Comparison of ENCODE assay signal across 27 cellular contexts in the genomic region with DNA sequence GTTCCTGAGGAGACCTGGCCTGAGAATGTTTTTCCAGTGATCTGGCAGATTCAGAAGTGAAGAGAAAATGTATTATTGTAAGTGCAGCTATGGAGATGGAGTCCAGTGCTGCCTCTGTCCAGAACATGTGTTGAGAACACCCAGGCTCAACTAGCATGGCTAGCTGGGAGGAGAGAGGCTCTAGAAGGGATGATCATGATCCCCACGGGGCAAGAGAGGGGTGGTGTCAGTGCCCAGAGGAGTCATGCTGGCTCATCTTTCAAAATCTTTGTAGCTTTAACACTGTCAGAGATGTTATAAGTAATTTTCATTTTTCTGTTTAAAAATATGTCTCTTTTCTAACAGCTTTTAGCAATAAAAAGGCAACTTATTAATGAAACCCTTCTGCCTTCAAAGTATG.
"Had no signal": no experiment of that assay in that cellular context is flagged by ENCODE, and none has a peak within 500 bp of the region (broad histone marks: within the 10 kb centered on the region; RNA-seq: fewer than 3 reads in every experiment).

No MANE protein-coding gene starts in this region.

- H3K36me3 Mint-ChIP-seq: activated naive CD8-positive, alpha-beta T cell treated with anti-CD3 and anti-CD28 coated beads, Interleukin-2, amount 10 ng/mL, durations not matched to agents 7 days and 5 days had no signal

- H3K27ac Mint-ChIP-seq: activated CD4-positive, alpha-beta memory T cell treated with anti-CD3 and anti-CD28 coated beads, Interleukin-2, amount 10 ng/mL, durations not matched to agents 7 days and 5 days; activated CD4-positive, alpha-beta T cell treated with anti-CD3 and anti-CD28 coated beads for 36 hours; activated naive CD8-positive, alpha-beta T cell treated with anti-CD3 and anti-CD28 coated beads, Interleukin-2, amount 10 ng/mL, durations not matched to agents 7 days and 5 days; activated T-helper 2 cell treated with anti-CD3 and anti-CD28 coated beads, Interferon-gamma antibody, Interleukin-2, Interleukin-4, amounts not matched to agents 10 μg/mL and 5 μg/mL and 100 μg/mL, durations not matched to agents 14 hours and 24 hours and 36 hours; T-helper 17 cell had no signal

- H3K9me3 ChIP-seq: adrenal gland, MG63, SJSA1 had no signal

- H3K4me3 Mint-ChIP-seq: activated CD4-positive, alpha-beta memory T cell treated with anti-CD3 and anti-CD28 coated beads, Interleukin-2, amount 10 ng/mL, durations not matched to agents 7 days and 5 days; activated CD4-positive, alpha-beta T cell treated with anti-CD3 and anti-CD28 coated beads for 36 hours; activated naive CD8-positive, alpha-beta T cell treated with anti-CD3 and anti-CD28 coated beads, Interleukin-2, amount 10 ng/mL, durations not matched to agents 7 days and 5 days; T-helper 17 cell had no signal

- H3K27me3 Mint-ChIP-seq: activated CD4-positive, alpha-beta memory T cell treated with anti-CD3 and anti-CD28 coated beads, Interleukin-2, amount 10 ng/mL, durations not matched to agents 7 days and 5 days; activated CD4-positive, alpha-beta T cell treated with anti-CD3 and anti-CD28 coated beads for 36 hours; T-helper 17 cell had no signal

- DNase-seq: activated CD4-positive, alpha-beta memory T cell treated with anti-CD3 and anti-CD28 coated beads, Interleukin-2, amount 10 ng/mL, durations not matched to agents 7 days and 5 days; activated CD4-positive, alpha-beta T cell treated with anti-CD3 and anti-CD28 coated beads for 36 hours; activated CD4-positive, alpha-beta T cell treated with anti-CD3 and anti-CD28 coated beads, Interleukin-2, amount 50 U/mL, for 1 hour; activated gamma-delta T cell treated with Interleukin-2 at 50 U/mL for 16 hours; activated naive CD4-positive, alpha-beta T cell treated with anti-CD3 and anti-CD28 coated beads, Interleukin-2, amount 50 U/mL, for 16 hours; activated naive CD8-positive, alpha-beta T cell treated with anti-CD3 and anti-CD28 coated beads, Interleukin-2, amount 10 ng/mL, durations not matched to agents 7 days and 5 days; activated T-cell treated with anti-CD3 and anti-CD28 coated beads for 4 hours; activated T-cell treated with anti-CD3 and anti-CD28 coated beads, Interleukin-2, amount 50 U/mL, for 48 hours; adrenal gland; anterior cingulate cortex; central memory CD4-positive, alpha-beta T cell; MG63; MV-4-11; NCI-H1092 treated with DMSO at 0.1 percent for 48 hours; NCI-H1436; NCI-H187; NCI-H2081; NCI-H446; NCI-H524; PC-3; SHP77; T-helper 17 cell; T-helper 9 cell had no signal

- H3K27me3 ChIP-seq: adrenal gland, MG63, SJSA1 had no signal

- H3K9me3 Mint-ChIP-seq: activated CD4-positive, alpha-beta memory T cell treated with anti-CD3 and anti-CD28 coated beads, Interleukin-2, amount 10 ng/mL, durations not matched to agents 7 days and 5 days; activated naive CD8-positive, alpha-beta T cell treated with anti-CD3 and anti-CD28 coated beads, Interleukin-2, amount 10 ng/mL, durations not matched to agents 7 days and 5 days; activated T-helper 2 cell treated with anti-CD3 and anti-CD28 coated beads, Interferon-gamma antibody, Interleukin-2, Interleukin-4, amounts not matched to agents 10 μg/mL and 5 μg/mL and 100 μg/mL, durations not matched to agents 14 hours and 24 hours and 36 hours had no signal

- H3K4me3 ChIP-seq: adrenal gland, MG63, SJSA1 had no signal

- H3K4me1 ChIP-seq: adrenal gland had no signal

- H3K36me3 ChIP-seq: adrenal gland, MG63, SJSA1 had no signal

- H3K27ac ChIP-seq: adrenal gland, KMS-11, SJSA1, VCaP had no signal

- H3K4me1 Mint-ChIP-seq: activated CD4-positive, alpha-beta memory T cell treated with anti-CD3 and anti-CD28 coated beads, Interleukin-2, amount 10 ng/mL, durations not matched to agents 7 days and 5 days; activated CD4-positive, alpha-beta T cell treated with anti-CD3 and anti-CD28 coated beads for 36 hours; activated naive CD8-positive, alpha-beta T cell treated with anti-CD3 and anti-CD28 coated beads, Interleukin-2, amount 10 ng/mL, durations not matched to agents 7 days and 5 days; T-helper 17 cell had no signal

- H3K9ac ChIP-seq: KMS-11 had no signal

- H3K4me2 ChIP-seq: KMS-11 had no signal
